22 cellular contexts compared by ENCODE assay signal in genomic region chr1:72986591-72987290, GRCh38.
"Had no signal": no experiment of that assay in that cellular context is flagged by ENCODE, and none has a peak within 500 bp of the region (broad histone marks: within the 10 kb centered on the region; RNA-seq: fewer than 3 reads in every experiment).

No MANE protein-coding gene starts in this region.

- H3K4me1 Mint-ChIP-seq: natural killer cell; stimulated activated memory B cell treated with anti-CD40 and anti-IgM and Interleukin-4, amounts not matched to agents 10 μg/mL and 1 μg/mL and 100 μg/mL, for 72 hours had no signal

- H3K36me3 ChIP-seq: gastrocnemius medialis, lower lobe of right lung, neutrophil, pancreas, tibial artery had no signal

- H3K27ac Mint-ChIP-seq: natural killer cell; stimulated activated memory B cell treated with anti-CD40 and anti-IgM and Interleukin-4, amounts not matched to agents 10 μg/mL and 1 μg/mL and 100 μg/mL, for 72 hours; type B pancreatic cell had no signal

- H3K4me3 Mint-ChIP-seq: natural killer cell; stimulated activated memory B cell treated with anti-CD40 and anti-IgM and Interleukin-4, amounts not matched to agents 10 μg/mL and 1 μg/mL and 100 μg/mL, for 72 hours; type B pancreatic cell had no signal

- H3K27me3 Mint-ChIP-seq: stimulated activated memory B cell treated with anti-CD40 and anti-IgM and Interleukin-4, amounts not matched to agents 10 μg/mL and 1 μg/mL and 100 μg/mL, for 72 hours had no signal

- H3K27me3 ChIP-seq: dorsolateral prefrontal cortex, gastrocnemius medialis, neutrophil, pancreas, testis, tibial artery had no signal

- H3K4me2 ChIP-seq: smooth muscle cell had no signal

- H3K36me3 Mint-ChIP-seq: stimulated activated memory B cell treated with anti-CD40 and anti-IgM and Interleukin-4, amounts not matched to agents 10 μg/mL and 1 μg/mL and 100 μg/mL, for 72 hours; type B pancreatic cell had no signal

- H3K27ac ChIP-seq: dorsolateral prefrontal cortex, epithelial cell of prostate, gastrocnemius medialis, lower lobe of right lung, neutrophil, pancreas, testis, tibial artery had no signal

- H3K4me1 ChIP-seq: gastrocnemius medialis, lower lobe of right lung, pancreas, testis, tibial artery had no signal

- ATAC-seq: esophagus mucosa; gastrocnemius medialis; left ventricle myocardium superior; lower lobe of right lung; natural killer cell; pancreas; sciatic nerve; stimulated activated memory B cell treated with anti-CD40 and anti-IgM and Interleukin-4, amounts not matched to agents 10 μg/mL and 1 μg/mL and 100 μg/mL, for 72 hours; stimulated activated naive CD8-positive, alpha-beta T cell treated with anti-CD3 and anti-CD28 coated beads, Interleukin-15, Interleukin-2, amounts not matched to agents 100 U/mL and 50 U/mL, for 24 hours had no signal

- H3K9me3 ChIP-seq: gastrocnemius medialis, lower lobe of right lung, neutrophil, pancreas, testis, tibial artery had no signal

- H3K4me3 ChIP-seq: dorsolateral prefrontal cortex, gastrocnemius medialis, lower lobe of right lung, pancreas, smooth muscle cell, testis, tibial artery had no signal

- DNase-seq: dorsolateral prefrontal cortex; effector CD4-positive, alpha-beta T cell; foreskin fibroblast; gastrocnemius medialis; head of caudate nucleus; left ventricle myocardium superior; lower lobe of right lung; natural killer cell; pancreas; stimulated activated CD4-positive, alpha-beta T cell treated with anti-CD3 and anti-CD28 coated beads, Interleukin-2, amount 100 ng/mL, for 24 hours; stimulated activated CD4-positive, alpha-beta T cell treated with anti-CD3 and anti-CD28 coated beads, Interleukin-4, amount 100 ng/mL, for 24 hours; stimulated activated naive CD8-positive, alpha-beta T cell treated with anti-CD3 and anti-CD28 coated beads, Interleukin-15, Interleukin-2, amounts not matched to agents 100 U/mL and 50 U/mL, for 24 hours; substantia nigra; testis; tibial artery had no signal
